In genomic region chr7:42014625-42015412, GRCh38 we compare ENCODE assay signal across 8 cellular contexts.
DNase-seq lines count a peak whose midpoint lies in the region; ATAC-seq, FAIRE-seq and TF ChIP-seq lines count a peak whose summit lies in the region.

No MANE protein-coding gene starts in this region.

- H3K36me3 Mint-ChIP-seq in T-helper 2 cell treated with Interferon-gamma antibody and Interleukin-4, amounts not matched to agents 5 μg/mL and 100 μg/mL, for 36 hours (ENCODE audit: low read depth) = no peaks in the 10 kb centered on the region

- ATAC-seq in HG03342 (IDR thresholded peaks at IDR 0.05; ENCODE audit: unreplicated experiment) (peak; percentile 64), HG03354 (IDR thresholded peaks at IDR 0.05; ENCODE audit: poor library complexity, severe bottlenecking, unreplicated experiment) (no peak)

- no peaks in the 10 kb centered on the region for H3K4me1 Mint-ChIP-seq in T-helper 2 cell treated with Interferon-gamma antibody and Interleukin-4, amounts not matched to agents 5 μg/mL and 100 μg/mL, for 36 hours (ENCODE audit: low read depth)

- DNase-seq in DMS53 treated with DMSO at 0.1 percent for 48 hours (lab: John Stamatoyannopoulos, UW; ENCODE audit: unreplicated experiment) (peak; percentile 39), fibroblast of villous mesenchyme (ENCODE audit: low read depth) (peak; percentile 54), small intestine (peak; percentile 58), hepatic stellate cell (ENCODE audit: low spot score) (no peak), frontal cortex (ENCODE audit: low spot score in 2 of 2) (no peak)
- DNase-seq in T-helper 2 cell treated with Interferon-gamma antibody and Interleukin-4, amounts not matched to agents 5 μg/mL and 100 μg/mL, for 36 hours (ENCODE audit: low spot score) = peak; percentile 6

- peaks cover 9% of the 10 kb centered on the region for H3K9me3 Mint-ChIP-seq in T-helper 2 cell treated with Interferon-gamma antibody and Interleukin-4, amounts not matched to agents 5 μg/mL and 100 μg/mL, for 36 hours

- no peak overlapping the region for H3K27ac ChIP-seq in small intestine (ENCODE audit: low read depth in 1 of 2, low read length in 1 of 2)

- no peaks in the 10 kb centered on the region for H3K27me3 ChIP-seq in small intestine (ENCODE audit: control insufficient read depth in 2 of 2, insufficient read depth in 2 of 2, low read length in 2 of 2)

- no peak overlapping the region for H3K27ac Mint-ChIP-seq in T-helper 2 cell treated with Interferon-gamma antibody and Interleukin-4, amounts not matched to agents 5 μg/mL and 100 μg/mL, for 36 hours

- H3K9me3 ChIP-seq in small intestine (ENCODE audit: control insufficient read depth, low read depth) = no peaks in the 10 kb centered on the region

- no peak overlapping the region for H3K4me3 Mint-ChIP-seq in T-helper 2 cell treated with Interferon-gamma antibody and Interleukin-4, amounts not matched to agents 5 μg/mL and 100 μg/mL, for 36 hours

- TF ChIP-seq CTCF in fibroblast of villous mesenchyme (IDR thresholded peaks at IDR 0.05; ENCODE audit: insufficient read depth, low read depth, low read length) = peak; percentile 77

- no peaks in the 10 kb centered on the region for H3K36me3 ChIP-seq in small intestine (ENCODE audit: control insufficient read depth in 2 of 2, insufficient read depth in 2 of 2, low read length in 2 of 2)

- 33 to 53% (median 43%) methylated on average over 7 of the region's 7 CpGs for WGBS in small intestine, 3 donors

- no peaks in the 10 kb centered on the region for H3K27me3 Mint-ChIP-seq in T-helper 2 cell treated with Interferon-gamma antibody and Interleukin-4, amounts not matched to agents 5 μg/mL and 100 μg/mL, for 36 hours (ENCODE audit: low read depth)

- no peaks in the 10 kb centered on the region for H3K4me1 ChIP-seq in small intestine (ENCODE audit: control insufficient read depth in 2 of 2, insufficient read depth in 1 of 2, low read depth in 1 of 2, low read length in 1 of 2)

- FAIRE-seq in small intestine (lab: Jason Lieb, UNC) (no peak), frontal cortex (lab: Jason Lieb, UNC) (no peak)

- H3K4me3 ChIP-seq in fibroblast of villous mesenchyme (ENCODE audit: low read depth, low read length) (no peak overlapping the region), small intestine (ENCODE audit: low read depth in 1 of 2, low read length in 2 of 2) (no peak overlapping the region)

Comparison
In these comparisons a context has a peak if more than half of its experiments do, and no peak if none do; other contexts are left out.
1. DNase-seq: peak in DMS53 treated with DMSO at 0.1 percent for 48 hours (single experiment), T-helper 2 cell treated with Interferon-gamma antibody and Interleukin-4, amounts not matched to agents 5 μg/mL and 100 μg/mL, for 36 hours (single experiment), fibroblast of villous mesenchyme (single experiment) and small intestine (single experiment); none in hepatic stellate cell (single experiment) and frontal cortex (0 of 2).